In the genomic region with DNA sequence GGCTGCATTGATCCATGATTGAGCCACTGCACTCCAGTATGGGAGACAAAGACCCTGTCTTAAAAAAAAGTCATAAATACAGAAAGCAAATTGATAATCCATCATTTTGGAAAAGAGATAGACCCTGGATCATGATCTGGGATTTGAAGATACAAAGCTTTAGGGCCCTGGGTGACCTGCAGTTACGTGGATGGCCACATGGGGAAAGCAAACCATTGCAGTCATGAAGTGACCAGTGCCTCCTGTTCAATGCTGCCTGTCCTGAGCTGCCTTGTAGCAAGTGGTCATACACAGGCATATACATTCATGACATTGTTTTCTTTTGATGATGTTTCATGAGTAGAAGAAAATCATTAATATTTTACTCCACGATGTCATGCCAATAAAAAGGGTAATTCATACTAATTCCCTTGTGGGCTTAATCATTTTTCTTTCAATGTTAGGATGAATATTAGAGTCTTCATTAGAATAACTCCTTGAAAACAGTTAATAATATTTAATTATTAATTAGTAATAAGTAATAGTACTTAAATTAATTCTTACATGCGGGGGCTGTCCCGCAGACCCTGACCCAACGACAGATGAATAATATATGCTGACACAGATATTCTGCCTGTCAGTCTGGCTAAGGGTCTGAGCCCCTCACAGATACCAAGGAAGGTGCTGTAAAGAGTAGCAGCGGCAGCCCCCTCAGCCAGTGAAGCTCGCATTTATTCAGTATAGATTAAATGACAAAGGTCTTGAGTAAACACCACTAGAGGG, we compare ENCODE assay signal across 1 cellular context.
TF ChIP-seq lines count a peak whose summit lies in the region.

No MANE protein-coding gene starts in this region.

TF ChIP-seq in HepG2, 621 proteins besides CTCF, POLR2A, EP300 and RAD21 (continued from another document):
- TF ChIP-seq, protein P1, sequence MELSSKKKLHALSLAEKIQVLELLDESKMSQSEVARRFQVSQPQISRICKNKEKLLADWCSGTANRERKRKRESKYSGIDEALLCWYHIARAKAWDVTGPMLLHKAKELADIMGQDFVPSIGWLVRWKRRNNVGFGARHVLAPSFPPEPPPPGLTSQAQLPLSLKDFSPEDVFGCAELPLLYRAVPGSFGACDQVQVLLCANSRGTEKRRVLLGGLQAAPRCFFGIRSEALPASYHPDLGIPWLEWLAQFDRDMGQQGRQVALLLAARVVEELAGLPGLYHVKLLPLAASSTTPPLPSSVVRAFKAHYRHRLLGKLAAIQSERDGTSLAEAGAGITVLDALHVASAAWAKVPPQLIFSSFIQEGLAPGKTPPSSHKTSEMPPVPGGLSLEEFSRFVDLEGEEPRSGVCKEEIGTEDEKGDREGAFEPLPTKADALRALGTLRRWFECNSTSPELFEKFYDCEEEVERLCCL (CRISPR knock-in tag; IDR thresholded peaks at IDR 0.05; ENCODE audit: borderline replicate concordance) = no peak
- TF ChIP-seq ZNF616 (CRISPR knock-in tag; IDR thresholded peaks at IDR 0.05; ENCODE audit: low read depth) = no peak
- TF ChIP-seq, protein P2, sequence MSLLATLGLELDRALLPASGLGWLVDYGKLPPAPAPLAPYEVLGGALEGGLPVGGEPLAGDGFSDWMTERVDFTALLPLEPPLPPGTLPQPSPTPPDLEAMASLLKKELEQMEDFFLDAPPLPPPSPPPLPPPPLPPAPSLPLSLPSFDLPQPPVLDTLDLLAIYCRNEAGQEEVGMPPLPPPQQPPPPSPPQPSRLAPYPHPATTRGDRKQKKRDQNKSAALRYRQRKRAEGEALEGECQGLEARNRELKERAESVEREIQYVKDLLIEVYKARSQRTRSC (CRISPR knock-in tag; IDR thresholded peaks at IDR 0.05; ENCODE audit: low read depth) = no peak
- TF ChIP-seq BRCA1 (CRISPR knock-in tag; IDR thresholded peaks at IDR 0.05) = no peak
- TF ChIP-seq MAFK (conservative IDR thresholded peaks at IDR 0.05 in 1 of 2, IDR thresholded peaks at IDR 0.05 in 1 of 2; ENCODE audit: low read length in 2 of 2) = peak; percentile 50 to 81; a peak in 3 of 4 replicates
- peak; percentile 97 for TF ChIP-seq SETDB1 (CRISPR knock-in tag; IDR thresholded peaks at IDR 0.05; ENCODE audit: borderline replicate concordance)
- peak; percentile 98 for TF ChIP-seq ZNF253 (CRISPR knock-in tag; IDR thresholded peaks at IDR 0.05; ENCODE audit: borderline replicate concordance)
- TF ChIP-seq MAFF (IDR thresholded peaks at IDR 0.05; ENCODE audit: low read depth, low read length) = peak; percentile 42; the same call in 1 of the 2 replicates
- TF ChIP-seq ZNF224 (CRISPR knock-in tag; IDR thresholded peaks at IDR 0.05) = no peak
- TF ChIP-seq HOXA9 (CRISPR knock-in tag; IDR thresholded peaks at IDR 0.05; ENCODE audit: borderline replicate concordance) = no peak
- TF ChIP-seq ZNF737 (CRISPR knock-in tag; IDR thresholded peaks at IDR 0.05; ENCODE audit: borderline replicate concordance) = no peak
